In the genomic region with DNA sequence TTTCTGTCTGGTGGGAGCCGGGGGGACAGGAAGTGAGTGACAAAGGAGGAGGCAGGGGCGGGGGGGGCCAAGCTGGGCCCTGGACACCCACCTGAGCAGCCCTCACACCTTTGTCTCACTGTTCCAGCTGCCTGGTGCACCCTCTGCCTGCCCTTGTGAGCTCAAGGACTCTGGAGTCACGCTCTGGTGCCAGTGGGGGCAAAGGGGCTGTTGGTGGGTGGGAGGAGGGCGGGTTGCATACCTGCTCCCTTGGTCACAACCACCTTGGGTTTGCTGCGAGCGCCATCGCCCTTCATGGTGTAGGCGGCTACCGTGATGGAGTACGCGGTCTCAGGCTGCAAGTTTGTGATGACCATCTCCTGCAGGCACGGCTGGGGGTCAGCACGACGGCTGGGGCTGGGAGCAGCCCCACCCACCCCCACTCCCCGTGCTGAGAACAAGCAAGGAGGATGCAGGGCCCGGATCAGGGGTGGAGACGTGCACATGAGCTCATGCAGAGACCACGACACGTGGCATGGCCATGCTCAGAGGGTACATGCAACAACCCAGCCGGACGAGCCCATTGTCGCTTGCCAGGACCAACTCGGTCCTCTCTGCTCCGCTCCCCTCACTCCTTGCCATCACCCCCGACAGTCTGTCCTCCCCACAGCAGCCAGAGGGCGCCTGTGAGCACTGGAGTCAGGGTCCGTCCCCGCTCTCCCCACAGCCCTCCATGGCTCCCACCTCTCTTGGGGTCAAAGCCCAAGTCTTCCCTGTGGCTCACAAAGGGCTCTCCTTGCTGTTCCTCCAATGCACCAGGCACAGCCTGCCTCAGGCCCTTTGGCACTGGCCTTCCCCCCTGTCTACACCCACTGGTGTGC, we compare ENCODE assay signal across 8 cellular contexts.
A peak's percentile ranks its signal among the peaks of the same experiment; 100 is the strongest.
DNase-seq lines count a peak whose midpoint lies in the region; ATAC-seq and TF ChIP-seq lines count a peak whose summit lies in the region.

No MANE protein-coding gene starts in this region.

- no peak for ATAC-seq in thoracic aorta (ENCODE audit: insufficient number of reproducible peaks, low FRiP score, low read depth)
- no peak for ATAC-seq in HG03571 (IDR thresholded peaks at IDR 0.05; ENCODE audit: unreplicated experiment)

- in situ Hi-C loops in SK-MEL-5 (cut with HindIII; ENCODE audit: low pct_unique_long_range_greater_than_20kb, low sequenced_read_pairs): no loop called here

- H3K4me3 ChIP-seq in fibroblast of the aortic adventitia (ENCODE audit: low read depth, low read length) (no peak overlapping the region), thoracic aorta (no peak overlapping the region)

- H3K27ac ChIP-seq in thoracic aorta: no peak overlapping the region

- H3K27me3 ChIP-seq in thoracic aorta (replicated peaks; ENCODE audit: insufficient read depth): no peaks in the 10 kb centered on the region

- H3K9me3 ChIP-seq in thoracic aorta: no peaks in the 10 kb centered on the region

- DNase-seq in activated T-cell treated with anti-CD3 and anti-CD28 coated beads for 48 hours (ENCODE audit: low read depth) (peak; percentile 18), activated T-cell treated with anti-CD3 and anti-CD28 coated beads for 4 hours (no peak), SK-MEL-5 (ENCODE audit: low read depth, low spot score) (peak; percentile 20), fibroblast of the aortic adventitia (ENCODE audit: low read depth) (no peak), thoracic aorta (ENCODE audit: low spot score) (no peak), AG08395 (ENCODE audit: low spot score) (no peak), amniotic stem cell (lab: John Stamatoyannopoulos, UW) (no peak)

- H3K4me1 ChIP-seq in thoracic aorta (ENCODE audit: control insufficient read depth in 1 of 2, low read depth in 2 of 2): no peaks in the 10 kb centered on the region

- TF ChIP-seq CTCF in fibroblast of the aortic adventitia (IDR thresholded peaks at IDR 0.05; ENCODE audit: insufficient read depth, low read length): peak; percentile 56
- TF ChIP-seq CTCF in thoracic aorta (IDR thresholded peaks at IDR 0.05): peak; percentile 38

- peaks cover 25% of the 10 kb centered on the region for H3K36me3 ChIP-seq in thoracic aorta

Comparison
In these comparisons a context has a peak if more than half of its experiments do, and no peak if none do; other contexts are left out.
1. DNase-seq: peak in activated T-cell treated with anti-CD3 and anti-CD28 coated beads for 48 hours (single experiment) and SK-MEL-5 (single experiment); none in activated T-cell treated with anti-CD3 and anti-CD28 coated beads for 4 hours (single experiment), fibroblast of the aortic adventitia (single experiment), thoracic aorta (single experiment), AG08395 (single experiment) and amniotic stem cell (single experiment).